ENCODE assay signal across 1 cellular context in the genomic region with DNA sequence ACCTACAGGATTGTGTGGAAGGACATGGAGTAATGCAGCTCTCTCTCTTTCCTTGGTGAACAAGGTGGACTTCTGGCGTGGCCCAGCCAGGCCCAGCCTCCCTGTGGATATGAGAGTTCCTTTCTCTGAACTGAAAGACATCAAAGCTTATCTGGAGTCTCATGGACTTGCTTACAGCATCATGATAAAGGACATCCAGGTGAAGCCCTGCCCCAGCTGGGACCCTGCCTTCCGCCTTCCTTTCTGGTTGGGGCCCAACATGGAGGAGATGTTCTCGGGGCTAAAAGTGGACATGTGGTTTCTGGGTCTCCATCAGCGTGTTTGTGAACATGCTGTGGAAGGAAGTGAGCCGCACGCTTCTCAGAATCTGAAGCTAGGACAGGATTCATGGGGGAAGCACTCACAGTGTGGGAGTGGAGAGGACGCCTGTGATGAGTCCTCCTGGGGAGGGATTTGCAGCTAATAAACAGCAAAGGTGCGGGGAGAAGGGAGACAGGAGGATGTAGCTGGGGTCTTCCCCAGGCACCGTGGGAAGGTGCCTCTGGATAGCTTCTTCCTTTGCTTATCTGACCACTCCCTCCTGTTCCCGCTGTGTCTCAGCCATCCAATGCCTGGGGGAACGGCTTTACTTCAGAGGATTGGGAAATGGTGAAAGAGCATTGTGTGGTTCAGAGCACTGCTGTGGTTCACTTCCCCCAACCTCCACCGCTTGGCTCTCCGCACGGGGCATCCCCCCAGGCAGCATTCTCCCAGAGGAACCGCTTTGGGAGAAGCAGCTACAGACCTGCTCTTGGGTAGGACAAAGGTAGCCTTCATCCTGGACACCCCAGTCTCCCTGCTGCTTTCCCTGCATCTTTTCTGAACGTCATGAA.
TF ChIP-seq lines count a peak whose summit lies in the region.

No MANE protein-coding gene starts in this region.

TF ChIP-seq in HepG2, 621 proteins besides CTCF, POLR2A, EP300 and RAD21 (continued from another document):
- TF ChIP-seq, protein P1, sequence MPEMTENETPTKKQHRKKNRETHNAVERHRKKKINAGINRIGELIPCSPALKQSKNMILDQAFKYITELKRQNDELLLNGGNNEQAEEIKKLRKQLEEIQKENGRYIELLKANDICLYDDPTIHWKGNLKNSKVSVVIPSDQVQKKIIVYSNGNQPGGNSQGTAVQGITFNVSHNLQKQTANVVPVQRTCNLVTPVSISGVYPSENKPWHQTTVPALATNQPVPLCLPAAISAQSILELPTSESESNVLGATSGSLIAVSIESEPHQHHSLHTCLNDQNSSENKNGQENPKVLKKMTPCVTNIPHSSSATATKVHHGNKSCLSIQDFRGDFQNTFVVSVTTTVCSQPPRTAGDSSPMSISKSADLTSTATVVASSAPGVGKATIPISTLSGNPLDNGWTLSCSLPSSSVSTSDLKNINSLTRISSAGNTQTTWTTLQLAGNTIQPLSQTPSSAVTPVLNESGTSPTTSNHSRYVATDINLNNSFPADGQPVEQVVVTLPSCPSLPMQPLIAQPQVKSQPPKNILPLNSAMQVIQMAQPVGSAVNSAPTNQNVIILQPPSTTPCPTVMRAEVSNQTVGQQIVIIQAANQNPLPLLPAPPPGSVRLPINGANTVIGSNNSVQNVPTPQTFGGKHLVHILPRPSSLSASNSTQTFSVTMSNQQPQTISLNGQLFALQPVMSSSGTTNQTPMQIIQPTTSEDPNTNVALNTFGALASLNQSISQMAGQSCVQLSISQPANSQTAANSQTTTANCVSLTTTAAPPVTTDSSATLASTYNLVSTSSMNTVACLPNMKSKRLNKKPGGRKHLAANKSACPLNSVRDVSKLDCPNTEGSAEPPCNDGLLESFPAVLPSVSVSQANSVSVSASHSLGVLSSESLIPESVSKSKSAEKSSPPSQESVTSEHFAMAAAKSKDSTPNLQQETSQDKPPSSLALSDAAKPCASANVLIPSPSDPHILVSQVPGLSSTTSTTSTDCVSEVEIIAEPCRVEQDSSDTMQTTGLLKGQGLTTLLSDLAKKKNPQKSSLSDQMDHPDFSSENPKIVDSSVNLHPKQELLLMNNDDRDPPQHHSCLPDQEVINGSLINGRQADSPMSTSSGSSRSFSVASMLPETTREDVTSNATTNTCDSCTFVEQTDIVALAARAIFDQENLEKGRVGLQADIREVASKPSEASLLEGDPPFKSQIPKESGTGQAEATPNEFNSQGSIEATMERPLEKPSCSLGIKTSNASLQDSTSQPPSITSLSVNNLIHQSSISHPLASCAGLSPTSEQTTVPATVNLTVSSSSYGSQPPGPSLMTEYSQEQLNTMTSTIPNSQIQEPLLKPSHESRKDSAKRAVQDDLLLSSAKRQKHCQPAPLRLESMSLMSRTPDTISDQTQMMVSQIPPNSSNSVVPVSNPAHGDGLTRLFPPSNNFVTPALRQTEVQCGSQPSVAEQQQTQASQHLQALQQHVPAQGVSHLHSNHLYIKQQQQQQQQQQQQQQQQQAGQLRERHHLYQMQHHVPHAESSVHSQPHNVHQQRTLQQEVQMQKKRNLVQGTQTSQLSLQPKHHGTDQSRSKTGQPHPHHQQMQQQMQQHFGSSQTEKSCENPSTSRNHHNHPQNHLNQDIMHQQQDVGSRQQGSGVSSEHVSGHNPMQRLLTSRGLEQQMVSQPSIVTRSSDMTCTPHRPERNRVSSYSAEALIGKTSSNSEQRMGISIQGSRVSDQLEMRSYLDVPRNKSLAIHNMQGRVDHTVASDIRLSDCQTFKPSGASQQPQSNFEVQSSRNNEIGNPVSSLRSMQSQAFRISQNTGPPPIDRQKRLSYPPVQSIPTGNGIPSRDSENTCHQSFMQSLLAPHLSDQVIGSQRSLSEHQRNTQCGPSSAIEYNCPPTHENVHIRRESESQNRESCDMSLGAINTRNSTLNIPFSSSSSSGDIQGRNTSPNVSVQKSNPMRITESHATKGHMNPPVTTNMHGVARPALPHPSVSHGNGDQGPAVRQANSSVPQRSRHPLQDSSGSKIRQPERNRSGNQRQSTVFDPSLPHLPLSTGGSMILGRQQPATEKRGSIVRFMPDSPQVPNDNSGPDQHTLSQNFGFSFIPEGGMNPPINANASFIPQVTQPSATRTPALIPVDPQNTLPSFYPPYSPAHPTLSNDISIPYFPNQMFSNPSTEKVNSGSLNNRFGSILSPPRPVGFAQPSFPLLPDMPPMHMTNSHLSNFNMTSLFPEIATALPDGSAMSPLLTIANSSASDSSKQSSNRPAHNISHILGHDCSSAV (CRISPR knock-in tag; IDR thresholded peaks at IDR 0.05; ENCODE audit: borderline replicate concordance) = no peak
